In genomic region chr20:63741676-63742380, GRCh38 we compare ENCODE assay signal across 6 cellular contexts. TPM values are rescaled to one million over a fixed set of nuclear protein-coding genes. Genes with fewer than 3 reads are reported as not detected.
DNase-seq lines count a peak whose midpoint lies in the region; ATAC-seq and TF ChIP-seq lines count a peak whose summit lies in the region.

No MANE protein-coding gene starts in this region.

- H3K9me3 Mint-ChIP-seq in activated naive CD8-positive, alpha-beta T cell treated with anti-CD3 and anti-CD28 coated beads, Interleukin-2, amount 10 ng/mL, durations not matched to agents 7 days and 5 days: no peaks in the 10 kb centered on the region
- H3K9me3 Mint-ChIP-seq in activated naive CD8-positive, alpha-beta T cell treated with anti-CD3 and anti-CD28 coated beads for 36 hours: no peaks in the 10 kb centered on the region

- H3K9ac ChIP-seq in iPS-18a (ENCODE audit: low read length): no peak overlapping the region

- peak overlapping the region; percentile 75 for H3K4me3 ChIP-seq in iPS-18a (ENCODE audit: low read length)
- no peak overlapping the region for H3K4me3 ChIP-seq in uterus

- H3K9me3 ChIP-seq in iPS-18a (ENCODE audit: control insufficient read depth, low read depth, low read length) (no peaks in the 10 kb centered on the region), uterus (no peaks in the 10 kb centered on the region)

- H3K4me1 ChIP-seq in iPS-18a (ENCODE audit: control insufficient read depth, low read depth, low read length) (peaks cover 4% of the 10 kb centered on the region), uterus (peaks cover 0 to 30% of the 10 kb centered on the region in 2 donors)

- no peak for TF ChIP-seq POLR2A in uterus (IDR thresholded peaks at IDR 0.05)

- DNase-seq in activated naive CD8-positive, alpha-beta T cell treated with anti-CD3 and anti-CD28 coated beads, Interleukin-2, amount 10 ng/mL, durations not matched to agents 7 days and 5 days: no peak
- DNase-seq in activated naive CD8-positive, alpha-beta T cell treated with anti-CD3 and anti-CD28 coated beads for 36 hours: no peak
- peak in 1 of 2 donors; percentile 46 for DNase-seq in uterus
- DNase-seq in NCI-H187 treated with DMSO at 0.1 percent for 48 hours (lab: John Stamatoyannopoulos, UW): no peak

- H3K4me1 Mint-ChIP-seq in activated naive CD8-positive, alpha-beta T cell treated with anti-CD3 and anti-CD28 coated beads, Interleukin-2, amount 10 ng/mL, durations not matched to agents 7 days and 5 days: peaks cover 1% of the 10 kb centered on the region
- H3K4me1 Mint-ChIP-seq in activated naive CD8-positive, alpha-beta T cell treated with anti-CD3 and anti-CD28 coated beads for 36 hours: peaks cover 4% of the 10 kb centered on the region

- no peaks in the 10 kb centered on the region for H3K27me3 ChIP-seq in iPS-18a (ENCODE audit: control insufficient read depth, insufficient read depth, low read length)
- no peaks in the 10 kb centered on the region for H3K27me3 ChIP-seq in uterus

- peaks cover 5% of the 10 kb centered on the region for H3K36me3 ChIP-seq in iPS-18a (ENCODE audit: control insufficient read depth, low read depth, low read length)
- H3K36me3 ChIP-seq in uterus: no peaks in the 10 kb centered on the region

- H3K27ac Mint-ChIP-seq in activated naive CD8-positive, alpha-beta T cell treated with anti-CD3 and anti-CD28 coated beads, Interleukin-2, amount 10 ng/mL, durations not matched to agents 7 days and 5 days: no peak overlapping the region
- no peak overlapping the region for H3K27ac Mint-ChIP-seq in activated naive CD8-positive, alpha-beta T cell treated with anti-CD3 and anti-CD28 coated beads for 36 hours

- H3K36me3 Mint-ChIP-seq in activated naive CD8-positive, alpha-beta T cell treated with anti-CD3 and anti-CD28 coated beads, Interleukin-2, amount 10 ng/mL, durations not matched to agents 7 days and 5 days: peaks cover 4% of the 10 kb centered on the region
- H3K36me3 Mint-ChIP-seq in activated naive CD8-positive, alpha-beta T cell treated with anti-CD3 and anti-CD28 coated beads for 36 hours: no peaks in the 10 kb centered on the region

- intact Hi-C loops in uterus (cut with DNase I; ENCODE audit: low total_unique reads): no loop called here

- ATAC-seq in activated naive CD8-positive, alpha-beta T cell treated with anti-CD3 and anti-CD28 coated beads, Interleukin-2, amount 10 ng/mL, durations not matched to agents 7 days and 5 days (ENCODE audit: low read depth): no peak
- no peak for ATAC-seq in GM19455 (IDR thresholded peaks at IDR 0.05; ENCODE audit: unreplicated experiment)

- POLR2A ChIA-PET in activated naive CD8-positive, alpha-beta T cell treated with anti-CD3 and anti-CD28 coated beads, Interleukin-2, amount 10 ng/mL, durations not matched to agents 7 days and 5 days (lab: Charles Lee): interaction anchor here (1.4 to 2.6 kb wide), 4 partner anchors 9 to 123 kb away, joined by 3 to 31 read pairs (median 12); partner anchors contain the start of genes ARFRP1, TPD52L2 and ZGPAT

- no peaks in the 10 kb centered on the region for H3K27me3 Mint-ChIP-seq in activated naive CD8-positive, alpha-beta T cell treated with anti-CD3 and anti-CD28 coated beads, Interleukin-2, amount 10 ng/mL, durations not matched to agents 7 days and 5 days
- H3K27me3 Mint-ChIP-seq in activated naive CD8-positive, alpha-beta T cell treated with anti-CD3 and anti-CD28 coated beads for 36 hours: no peaks in the 10 kb centered on the region

- no peak overlapping the region for H3K27ac ChIP-seq in iPS-18a (ENCODE audit: low read length)
- peak overlapping the region; percentile 88 to 92 for H3K27ac ChIP-seq in uterus

- no peak for TF ChIP-seq CTCF in uterus (IDR thresholded peaks at IDR 0.05)

- peak overlapping the region; percentile 70 for H3K4me3 Mint-ChIP-seq in activated naive CD8-positive, alpha-beta T cell treated with anti-CD3 and anti-CD28 coated beads, Interleukin-2, amount 10 ng/mL, durations not matched to agents 7 days and 5 days
- no peak overlapping the region for H3K4me3 Mint-ChIP-seq in activated naive CD8-positive, alpha-beta T cell treated with anti-CD3 and anti-CD28 coated beads for 36 hours

RNA-seq across cellular contexts. Expression of gene SLC2A4RG, which starts 2.3 kb away (rescaled TPM):
- 100 to 1,000 TPM; 128 to 134 TPM for total RNA-seq in activated naive CD8-positive, alpha-beta T cell treated with anti-CD3 and anti-CD28 coated beads, Interleukin-2, amount 10 ng/mL, durations not matched to agents 7 days and 5 days
- total RNA-seq in activated naive CD8-positive, alpha-beta T cell treated with anti-CD3 and anti-CD28 coated beads for 36 hours: 10 to 100 TPM; 25.7 to 29.3 TPM
- 100 to 1,000 TPM in 1 of 4 donors, 10 to 100 TPM in 3; 10.5 to 120 (median 41.0) TPM for total RNA-seq in uterus

RNA-seq across cellular contexts. Expression of gene LIME1, which starts 5.4 kb away (rescaled TPM):
- total RNA-seq in activated naive CD8-positive, alpha-beta T cell treated with anti-CD3 and anti-CD28 coated beads, Interleukin-2, amount 10 ng/mL, durations not matched to agents 7 days and 5 days: 100 to 1,000 TPM; 144 to 159 TPM
- total RNA-seq in activated naive CD8-positive, alpha-beta T cell treated with anti-CD3 and anti-CD28 coated beads for 36 hours: 10 to 100 TPM in 1 of 2 experiments, 1 to 10 TPM in 1; 9.3 to 12.2 TPM
- total RNA-seq in uterus: 10 to 100 TPM in 1 of 4 donors, 1 to 10 TPM in 3; 2.6 to 10.5 (median 8.4) TPM

RNA-seq across cellular contexts. Expression of gene ZGPAT, which starts 34.0 kb away (rescaled TPM):
- total RNA-seq in activated naive CD8-positive, alpha-beta T cell treated with anti-CD3 and anti-CD28 coated beads, Interleukin-2, amount 10 ng/mL, durations not matched to agents 7 days and 5 days: 10 to 100 TPM; 43.0 to 44.5 TPM
- total RNA-seq in activated naive CD8-positive, alpha-beta T cell treated with anti-CD3 and anti-CD28 coated beads for 36 hours: 10 to 100 TPM; 22.0 to 22.1 TPM
- 10 to 100 TPM in 3 of 4 donors, 1 to 10 TPM in 1; 1.5 to 37.9 (median 15.3) TPM for total RNA-seq in uterus

RNA-seq across cellular contexts. Expression of gene ARFRP1, which starts 34.1 kb away (rescaled TPM):
- total RNA-seq in activated naive CD8-positive, alpha-beta T cell treated with anti-CD3 and anti-CD28 coated beads, Interleukin-2, amount 10 ng/mL, durations not matched to agents 7 days and 5 days: 10 to 100 TPM; 68.8 to 73.1 TPM
- 10 to 100 TPM; 49.5 to 50.1 TPM for total RNA-seq in activated naive CD8-positive, alpha-beta T cell treated with anti-CD3 and anti-CD28 coated beads for 36 hours
- 10 to 100 TPM; 26.1 to 59.8 (median 33.5) TPM for total RNA-seq in uterus

RNA-seq across cellular contexts. Expression of gene TNFRSF6B, which starts 45.4 kb away (rescaled TPM):
- not detected for total RNA-seq in activated naive CD8-positive, alpha-beta T cell treated with anti-CD3 and anti-CD28 coated beads, Interleukin-2, amount 10 ng/mL, durations not matched to agents 7 days and 5 days
- not detected for total RNA-seq in activated naive CD8-positive, alpha-beta T cell treated with anti-CD3 and anti-CD28 coated beads for 36 hours
- 1 to 10 TPM in 1 of 4 donors, under 1 TPM in 1, not detected in 2; 0.83 to 4.1 TPM for total RNA-seq in uterus

Comparison
In these comparisons a context has a peak if more than half of its experiments do, and no peak if none do; other contexts are left out.
1. RNA of gene LIME1, which starts 5.4 kb away (total RNA-seq): 144 to 159 TPM in activated naive CD8-positive, alpha-beta T cell treated with anti-CD3 and anti-CD28 coated beads, Interleukin-2, amount 10 ng/mL, durations not matched to agents 7 days and 5 days; 9.3 to 12.2 TPM in activated naive CD8-positive, alpha-beta T cell treated with anti-CD3 and anti-CD28 coated beads for 36 hours and 2.6 to 10.5 TPM in uterus; every median in the first group is over 10 times any median in the second.